ENCODE assay signal across 9 cellular contexts in genomic region chr10:95246582-95247051, GRCh38. TPM values are rescaled to one million over a fixed set of nuclear protein-coding genes. Genes with fewer than 3 reads are reported as not detected.
DNase-seq lines count a peak whose midpoint lies in the region; ATAC-seq and TF ChIP-seq lines count a peak whose summit lies in the region.
"Had no signal": no experiment of that assay in that cellular context is flagged by ENCODE, and none has a peak within 500 bp of the region (broad histone marks: within the 10 kb centered on the region; RNA-seq: fewer than 3 reads in every experiment).

No MANE protein-coding gene starts in this region.

- CTCF ChIA-PET in activated CD8-positive, alpha-beta T cell treated with anti-CD3 and anti-CD28 coated beads, Interleukin-2, amount 10 ng/mL, durations not matched to agents 7 days and 5 days (lab: Charles Lee), result interaction anchor here (0.7 to 6.6 kb wide), 25 partner anchors 9 to 617 kb away, joined by 3 to 265 read pairs (median 4); no protein-coding TSS in a partner anchor

- H3K4me3 Mint-ChIP-seq in activated CD8-positive, alpha-beta T cell treated with anti-CD3 and anti-CD28 coated beads, Interleukin-2, amount 10 ng/mL, durations not matched to agents 7 days and 5 days, result no peak overlapping the region
- H3K4me3 Mint-ChIP-seq in naive thymus-derived CD8-positive, alpha-beta T cell, result no peak overlapping the region
- H3K4me3 Mint-ChIP-seq: dendritic cell treated with granulocyte-macrophage colony-stimulating factor and Interleukin-4, amounts not matched to agents 40 ng/mL and 50 ng/mL, for 4 days had no signal

- H3K36me3 Mint-ChIP-seq in activated CD8-positive, alpha-beta T cell treated with anti-CD3 and anti-CD28 coated beads, Interleukin-2, amount 10 ng/mL, durations not matched to agents 7 days and 5 days (ENCODE audit: low read depth), result no peaks in the 10 kb centered on the region
- no peaks in the 10 kb centered on the region for H3K36me3 Mint-ChIP-seq in naive thymus-derived CD8-positive, alpha-beta T cell

- ATAC-seq in activated CD8-positive, alpha-beta T cell treated with anti-CD3 and anti-CD28 coated beads, Interleukin-2, amount 10 ng/mL, durations not matched to agents 7 days and 5 days, result peak; percentile 84
- ATAC-seq in naive thymus-derived CD8-positive, alpha-beta T cell, result peak; percentile 46 to 48
- no peak for ATAC-seq in GM18907 (IDR thresholded peaks at IDR 0.05; ENCODE audit: unreplicated experiment)

- no peaks in the 10 kb centered on the region for H3K9me3 Mint-ChIP-seq in activated CD8-positive, alpha-beta T cell treated with anti-CD3 and anti-CD28 coated beads, Interleukin-2, amount 10 ng/mL, durations not matched to agents 7 days and 5 days (ENCODE audit: insufficient read depth)
- no peaks in the 10 kb centered on the region for H3K9me3 Mint-ChIP-seq in naive thymus-derived CD8-positive, alpha-beta T cell
- H3K9me3 Mint-ChIP-seq: dendritic cell treated with granulocyte-macrophage colony-stimulating factor and Interleukin-4, amounts not matched to agents 40 ng/mL and 50 ng/mL, for 4 days had no signal

- POLR2A ChIA-PET in activated CD8-positive, alpha-beta T cell treated with anti-CD3 and anti-CD28 coated beads, Interleukin-2, amount 10 ng/mL, durations not matched to agents 7 days and 5 days (lab: Charles Lee), result no interaction called here
- POLR2A ChIA-PET in naive thymus-derived CD8-positive, alpha-beta T cell (lab: Charles Lee), result no interaction called here

- no peaks in the 10 kb centered on the region for H3K27me3 Mint-ChIP-seq in activated CD8-positive, alpha-beta T cell treated with anti-CD3 and anti-CD28 coated beads, Interleukin-2, amount 10 ng/mL, durations not matched to agents 7 days and 5 days (ENCODE audit: low read depth)
- H3K27me3 Mint-ChIP-seq in naive thymus-derived CD8-positive, alpha-beta T cell, result peaks cover 2 to 13% (median 9%) of the 10 kb centered on the region in 5 donors

- TF ChIP-seq POLR2A in erythroblast (IDR thresholded peaks at IDR 0.05; ENCODE audit: low read length), result no peak

- DNase-seq in DMS53 treated with DMSO at 0.1 percent for 48 hours (lab: John Stamatoyannopoulos, UW; ENCODE audit: unreplicated experiment) (peak; percentile 44), HCEC 1CT (peak; percentile 69), NCI-H69 (lab: John Stamatoyannopoulos, UW) (peak; percentile 69), erythroblast (lab: John Stamatoyannopoulos, UW) (peak; percentile 72 to 89), stromal cell of bone marrow (ENCODE audit: low read depth) (peak; percentile 43)
- peak; percentile 81 for DNase-seq in activated CD8-positive, alpha-beta T cell treated with anti-CD3 and anti-CD28 coated beads, Interleukin-2, amount 10 ng/mL, durations not matched to agents 7 days and 5 days
- DNase-seq in naive thymus-derived CD8-positive, alpha-beta T cell, result peak; percentile 10 to 74 (median 48)

- H3K27ac Mint-ChIP-seq in activated CD8-positive, alpha-beta T cell treated with anti-CD3 and anti-CD28 coated beads, Interleukin-2, amount 10 ng/mL, durations not matched to agents 7 days and 5 days, result no peak overlapping the region
- H3K27ac Mint-ChIP-seq in naive thymus-derived CD8-positive, alpha-beta T cell, result no peak overlapping the region
- H3K27ac Mint-ChIP-seq: dendritic cell treated with granulocyte-macrophage colony-stimulating factor and Interleukin-4, amounts not matched to agents 40 ng/mL and 50 ng/mL, for 4 days had no signal

- H3K4me1 Mint-ChIP-seq in activated CD8-positive, alpha-beta T cell treated with anti-CD3 and anti-CD28 coated beads, Interleukin-2, amount 10 ng/mL, durations not matched to agents 7 days and 5 days (ENCODE audit: low read depth), result peaks cover 17% of the 10 kb centered on the region
- peaks cover 0 to 3% (median 0%) of the 10 kb centered on the region in 4 donors for H3K4me1 Mint-ChIP-seq in naive thymus-derived CD8-positive, alpha-beta T cell

RNA-seq across cellular contexts. Expression of gene PDLIM1, which starts 44.2 kb away (rescaled TPM):
- total RNA-seq in activated CD8-positive, alpha-beta T cell treated with anti-CD3 and anti-CD28 coated beads, Interleukin-2, amount 10 ng/mL, durations not matched to agents 7 days and 5 days, result 1 to 10 TPM; 9.4 to 9.5 TPM
- total RNA-seq in naive thymus-derived CD8-positive, alpha-beta T cell, result 1 to 10 TPM; 4.5 TPM
- polyA plus RNA-seq in naive thymus-derived CD8-positive, alpha-beta T cell, result 10 to 100 TPM in 1 of 3 donors, 1 to 10 TPM in 1, under 1 TPM in 1; 0.48 to 15.2 (median 1.1) TPM

RNA-seq across cellular contexts. Expression of gene ACSM6, which starts 52.6 kb away (rescaled TPM):
- total RNA-seq in activated CD8-positive, alpha-beta T cell treated with anti-CD3 and anti-CD28 coated beads, Interleukin-2, amount 10 ng/mL, durations not matched to agents 7 days and 5 days, result not detected
- total RNA-seq in naive thymus-derived CD8-positive, alpha-beta T cell, result not detected
- not detected for polyA plus RNA-seq in naive thymus-derived CD8-positive, alpha-beta T cell
